22 cellular contexts compared by ENCODE assay signal in the genomic region with DNA sequence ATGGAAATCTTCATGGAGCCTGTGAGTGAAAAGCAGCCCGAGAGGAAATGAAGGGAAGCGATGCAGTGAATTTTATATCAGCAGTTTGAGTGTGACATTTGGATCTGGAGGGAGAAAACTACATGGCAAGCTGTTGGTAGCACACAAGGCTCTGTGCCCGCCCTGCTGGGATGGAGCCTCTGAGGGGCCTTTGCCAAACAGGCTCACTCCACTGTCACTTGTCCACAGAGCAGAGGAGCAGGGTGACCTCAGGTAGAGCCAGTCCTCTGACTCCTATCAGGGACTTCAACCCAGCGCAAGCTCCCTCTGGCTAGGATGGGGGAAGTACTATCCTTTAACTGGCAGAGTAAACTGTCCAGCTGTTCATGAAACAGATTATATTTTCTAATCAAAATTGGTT. TPM values are rescaled to one million over a fixed set of nuclear protein-coding genes. Genes with fewer than 3 reads are reported as not detected.
"Had no signal": no experiment of that assay in that cellular context is flagged by ENCODE, and none has a peak within 500 bp of the region (broad histone marks: within the 10 kb centered on the region; RNA-seq: fewer than 3 reads in every experiment).

No MANE protein-coding gene starts in this region.

- H3K27me3 ChIP-seq: esophagus squamous epithelium, stomach had no signal

- H3K27ac ChIP-seq: esophagus squamous epithelium, gastroesophageal sphincter, left ventricle myocardium inferior, lower lobe of right lung, stomach had no signal

- H3K27ac Mint-ChIP-seq: memory B cell, mesothelial cell of epicardium, natural killer cell, progenitor cell of endocrine pancreas had no signal

- H3K9me3 Mint-ChIP-seq: memory B cell, mesothelial cell of epicardium, natural killer cell had no signal

- H3K36me3 Mint-ChIP-seq: memory B cell, mesothelial cell of epicardium, natural killer cell had no signal

- DNase-seq: cortex of kidney; esophagus squamous epithelium; foreskin fibroblast; glutamatergic neuron; islet precursor cell; left ventricle myocardium inferior; lower lobe of right lung; natural killer cell; occipital lobe; pancreas; small intestine; stimulated activated CD4-positive, alpha-beta T cell treated with anti-CD3 and anti-CD28 coated beads, Interleukin-12 subunit alpha, Interleukin-12 subunit beta, amount 100 ng/mL, for 4 hours; stimulated activated naive CD4-positive, alpha-beta T cell; stomach; substantia nigra; trophoblast cell had no signal

- H3K4me1 ChIP-seq: left ventricle myocardium inferior had no signal

- H3K4me3 ChIP-seq: esophagus squamous epithelium, gastroesophageal sphincter, left ventricle myocardium inferior, lower lobe of right lung, pancreas, stomach had no signal

- H3K9me3 ChIP-seq: esophagus squamous epithelium, gastroesophageal sphincter, left ventricle myocardium inferior, lower lobe of right lung, pancreas, stomach had no signal

- ATAC-seq: gastroesophageal sphincter, lower lobe of right lung, natural killer cell, pancreas, right cardiac atrium had no signal

- H3K4me3 Mint-ChIP-seq: memory B cell, mesothelial cell of epicardium, natural killer cell had no signal

- H3K36me3 ChIP-seq: esophagus squamous epithelium, gastroesophageal sphincter, left ventricle myocardium inferior, lower lobe of right lung, pancreas, stomach had no signal

RNA-seq across cellular contexts. Expression of a gene that starts 28.0 kb away (rescaled TPM):
- total RNA-seq: myocyte had no signal
